8 cellular contexts compared by ENCODE assay signal in genomic region chr12:75944097-75944904, GRCh38.
DNase-seq lines count a peak whose midpoint lies in the region; ATAC-seq and TF ChIP-seq lines count a peak whose summit lies in the region.

No MANE protein-coding gene starts in this region.

- no CpG with 5 or more reads among the region's 1 CpG for WGBS in IMR-90 (ENCODE audit: extremely low coverage in 2 of 2, insufficient read length in 1 of 2), 2 experiments
- WGBS in neuronal stem cell (ENCODE audit: extremely low coverage in 2 of 2, insufficient read length in 2 of 2, insufficient replicate concordance in 1 of 2), 2 donors: no CpG with 5 or more reads among the region's 1 CpG

- H3K56ac ChIP-seq in IMR-90 (ENCODE audit: extremely low read depth, insufficient read depth, low read length): peak overlapping the region; percentile 98

- no peaks in the 10 kb centered on the region for H3K36me3 ChIP-seq in IMR-90 (ENCODE audit: control insufficient read depth, insufficient read depth, low read length)
- no peaks in the 10 kb centered on the region for H3K36me3 ChIP-seq in neuronal stem cell (replicated peaks in 1 of 2; ENCODE audit: control insufficient read depth in 2 of 2, insufficient read depth in 2 of 2, low read length in 2 of 2)

- dilution Hi-C loops in IMR-90 (cut with HindIII; ENCODE audit: low sequenced_read_pairs, unreplicated experiment): no loop called here

- H3K4me1 ChIP-seq in IMR-90 (ENCODE audit: control insufficient read depth, insufficient read depth, low read length): peaks cover 16% of the 10 kb centered on the region
- H3K4me1 ChIP-seq in neuronal stem cell (ENCODE audit: control insufficient read depth in 2 of 2, insufficient read depth in 1 of 2, low read depth in 1 of 2, low read length in 2 of 2): peaks cover 0 to 2% of the 10 kb centered on the region in 2 donors

- H3K18ac ChIP-seq in IMR-90 (ENCODE audit: low read depth, low read length) (peak overlapping the region; percentile 97), neuronal stem cell (ENCODE audit: low read length) (no peak overlapping the region)

- peaks cover 22% of the 10 kb centered on the region for H3K4me1 Mint-ChIP-seq in activated CD4-positive, alpha-beta T cell treated with anti-CD3 and anti-CD28 coated beads, Interleukin-2, amount 10 ng/mL, durations not matched to agents 7 days and 5 days

- peak overlapping the region; percentile 99 for H2BK5ac ChIP-seq in IMR-90 (ENCODE audit: low read depth, low read length, poor library complexity, severe bottlenecking)
- no peak overlapping the region for H2BK5ac ChIP-seq in neuronal stem cell (ENCODE audit: low read length)

- in situ Hi-C loops in IMR-90 (cut with MboI; ENCODE audit: low sequenced_read_pairs): no loop called here

- TF ChIP-seq CTCF in IMR-90 (conservative IDR thresholded peaks at IDR 0.05; ENCODE audit: low read depth, low read length): no peak

- H4K5ac ChIP-seq in IMR-90 (ENCODE audit: low read depth, low read length): peak overlapping the region; percentile 96

- peaks cover 3% of the 10 kb centered on the region for H3K36me3 Mint-ChIP-seq in activated CD4-positive, alpha-beta T cell treated with anti-CD3 and anti-CD28 coated beads, Interleukin-2, amount 10 ng/mL, durations not matched to agents 7 days and 5 days (ENCODE audit: low read depth)

- no TSS peak for BruUV-seq in IMR-90 (replicated peaks; lab: Mats Ljungman, UMichigan)

- H3K4me3 ChIP-seq in IMR-90 (ENCODE audit: insufficient read depth, low read depth, low read length) (no peak overlapping the region), skin epidermis (no peak overlapping the region), neuronal stem cell (ENCODE audit: low read length in 2 of 2) (no peak overlapping the region)

- no peaks in the 10 kb centered on the region for H3K9me3 ChIP-seq in IMR-90 (ENCODE audit: control insufficient read depth, insufficient read depth, low read length)
- H3K9me3 ChIP-seq in neuronal stem cell (replicated peaks in 1 of 2; ENCODE audit: control insufficient read depth in 2 of 2, insufficient read depth in 1 of 2, low read depth in 1 of 2, low read length in 2 of 2): no peaks in the 10 kb centered on the region

- peak; percentile 22; the same call in 1 of the 2 replicates for TF ChIP-seq POLR2A in IMR-90 (IDR thresholded peaks at IDR 0.05; ENCODE audit: low read depth, low read length)

- H3K4me3 Mint-ChIP-seq in activated CD4-positive, alpha-beta T cell treated with anti-CD3 and anti-CD28 coated beads, Interleukin-2, amount 10 ng/mL, durations not matched to agents 7 days and 5 days: peak overlapping the region; percentile 51

- peak overlapping the region; percentile 87 for H3K27ac ChIP-seq in IMR-90 (ENCODE audit: insufficient read depth, low read length)
- peak overlapping the region in 18 of 21 experiments; percentile 10 to 82 (median 62) for H3K27ac ChIP-seq in skin epidermis
- H3K27ac ChIP-seq in neuronal stem cell (replicated peaks; ENCODE audit: low read length): no peak overlapping the region

- H3K14ac ChIP-seq in IMR-90 (replicated peaks; ENCODE audit: low read depth, low read length) (peak overlapping the region; percentile 97), neuronal stem cell (ENCODE audit: low read length) (no peak overlapping the region)

- ATAC-seq in GM21825 (IDR thresholded peaks at IDR 0.05; ENCODE audit: unreplicated experiment) (peak; percentile 94), IMR-90 (ENCODE audit: low read depth) (peak; percentile 94)

- peak overlapping the region; percentile 96 for H3K27ac Mint-ChIP-seq in activated CD4-positive, alpha-beta T cell treated with anti-CD3 and anti-CD28 coated beads, Interleukin-2, amount 10 ng/mL, durations not matched to agents 7 days and 5 days

- H3K4me2 ChIP-seq in IMR-90 (ENCODE audit: low read depth, low read length) (peak overlapping the region; percentile 69; the same call in 1 of the 2 replicates), neuronal stem cell (ENCODE audit: insufficient read depth, low read length, poor library complexity, severe bottlenecking) (no peak overlapping the region)

- H4K91ac ChIP-seq in IMR-90 (ENCODE audit: insufficient read depth, low read depth, low read length) (peak overlapping the region; percentile 96), neuronal stem cell (ENCODE audit: low read depth, low read length, poor library complexity) (no peak overlapping the region)

- POLR2A ChIA-PET in IMR-90 (lab: Charles Lee; ENCODE audit: unreplicated experiment): interaction anchor here (0.6 to 1.5 kb wide), 3 partner anchors 25 to 96 kb away, joined by 3 to 8 read pairs (median 5); no protein-coding TSS in a partner anchor
- POLR2A ChIA-PET in activated CD4-positive, alpha-beta T cell treated with anti-CD3 and anti-CD28 coated beads, Interleukin-2, amount 10 ng/mL, durations not matched to agents 7 days and 5 days (lab: Charles Lee): interaction anchor here (1.2 to 2.2 kb wide), 2 partner anchors 35 to 87 kb away, joined by 6 to 8 read pairs; partner anchors contain the start of gene PHLDA1

- H3K9me3 Mint-ChIP-seq in activated CD4-positive, alpha-beta T cell treated with anti-CD3 and anti-CD28 coated beads, Interleukin-2, amount 10 ng/mL, durations not matched to agents 7 days and 5 days: peaks cover 5% of the 10 kb centered on the region

- H3K27me3 ChIP-seq in IMR-90 (ENCODE audit: control insufficient read depth, insufficient read depth, low read length) (no peaks in the 10 kb centered on the region), neuronal stem cell (ENCODE audit: control insufficient read depth in 3 of 3, insufficient read depth in 3 of 3, low read depth in 1 of 3, low read length in 3 of 3) (no peaks in the 10 kb centered on the region)

- no peak overlapping the region for H2AK9ac ChIP-seq in IMR-90 (replicated peaks; ENCODE audit: low read depth, low read length, poor library complexity)

- H3K23ac ChIP-seq in IMR-90 (ENCODE audit: low read depth, low read length): peak overlapping the region; percentile 98
- H3K23ac ChIP-seq in neuronal stem cell (ENCODE audit: low read depth, low read length, poor library complexity): no peak overlapping the region

- H2AK5ac ChIP-seq in IMR-90 (ENCODE audit: low read depth, low read length) (peak overlapping the region; percentile 85), neuronal stem cell (ENCODE audit: low read depth, low read length) (no peak overlapping the region)

- TF ChIP-seq RAD21 in IMR-90 (IDR thresholded peaks at IDR 0.05; ENCODE audit: low read length): peak; percentile 13; the same call in 1 of the 2 replicates

- peaks cover 8% of the 10 kb centered on the region; the same call in 1 of the 2 replicates for H3K9me1 ChIP-seq in IMR-90 (ENCODE audit: insufficient read depth, low read length)

- H2BK12ac ChIP-seq in neuronal stem cell (ENCODE audit: low read length): no peak overlapping the region

- H2BK20ac ChIP-seq in IMR-90 (ENCODE audit: low read depth, low read length): peak overlapping the region; percentile 99

- peak overlapping the region; percentile 81 to 95 for H4K8ac ChIP-seq in IMR-90 (ENCODE audit: low read depth in 2 of 2, low read length in 2 of 2)
- H4K8ac ChIP-seq in neuronal stem cell (ENCODE audit: low read depth, low read length): no peak overlapping the region

- H3K27me3 Mint-ChIP-seq in activated CD4-positive, alpha-beta T cell treated with anti-CD3 and anti-CD28 coated beads, Interleukin-2, amount 10 ng/mL, durations not matched to agents 7 days and 5 days: no peaks in the 10 kb centered on the region

- CTCF ChIA-PET in IMR-90 (lab: Yijun Ruan, JAX): interaction anchor here (0.6 to 1.0 kb wide), 3 partner anchors 190 to 578 kb away, joined by 3 to 4 read pairs (median 4); no protein-coding TSS in a partner anchor
- CTCF ChIA-PET in activated CD4-positive, alpha-beta T cell treated with anti-CD3 and anti-CD28 coated beads, Interleukin-2, amount 10 ng/mL, durations not matched to agents 7 days and 5 days (lab: Charles Lee): interaction anchor here (0.9 to 2.8 kb wide), 10 partner anchors 9 to 86 kb away, joined by 3 to 15 read pairs (median 3); no protein-coding TSS in a partner anchor

- no peaks in the 10 kb centered on the region for H4K20me1 ChIP-seq in IMR-90 (ENCODE audit: insufficient read depth, low read length)

- intact Hi-C loops in IMR-90 (cut with micrococcal nuclease): no loop called here

- no peak overlapping the region for H2AFZ ChIP-seq in IMR-90 (replicated peaks; ENCODE audit: low read length, poor library complexity)
- H2AFZ ChIP-seq in neuronal stem cell (ENCODE audit: low read length): no peak overlapping the region

- H3K4ac ChIP-seq in IMR-90 (ENCODE audit: low read depth, low read length) (peak overlapping the region; percentile 99), neuronal stem cell (ENCODE audit: low read length) (no peak overlapping the region)

- H3K9ac ChIP-seq in IMR-90 (ENCODE audit: low read depth, low read length) (peak overlapping the region; percentile 14; the same call in 1 of the 2 replicates), neuronal stem cell (ENCODE audit: low read depth, low read length, poor library complexity) (no peak overlapping the region)

- peak overlapping the region; percentile 98 for H2BK120ac ChIP-seq in IMR-90 (ENCODE audit: low read depth, low read length)
- no peak overlapping the region for H2BK120ac ChIP-seq in neuronal stem cell (ENCODE audit: low read depth, low read length)

- H3K79me1 ChIP-seq in IMR-90 (ENCODE audit: low read depth in 1 of 2, low read length in 2 of 2) (peaks cover 3 to 10% of the 10 kb centered on the region in 2 experiments; a peak in 2 of 4 replicates), neuronal stem cell (ENCODE audit: low read depth, low read length) (no peaks in the 10 kb centered on the region)

- H2BK15ac ChIP-seq in IMR-90 (ENCODE audit: low read depth, low read length) (peak overlapping the region; percentile 96), neuronal stem cell (ENCODE audit: low read length) (no peak overlapping the region)

- DNase-seq in NCI-H510A treated with DMSO at 0.1 percent for 48 hours (lab: John Stamatoyannopoulos, UW) (peak; percentile 62), NCI-H510A (lab: John Stamatoyannopoulos, UW) (no peak), IMR-90 (peak; percentile 95), glomerular visceral epithelial cell (ENCODE audit: extremely low spot score) (peak; percentile 63), neuronal stem cell (ENCODE audit: low spot score) (no peak)
- peak; percentile 26 for DNase-seq in activated CD4-positive, alpha-beta T cell treated with anti-CD3 and anti-CD28 coated beads, Interleukin-2, amount 10 ng/mL, durations not matched to agents 7 days and 5 days

TF ChIP-seq in IMR-90, 13 proteins besides CTCF, POLR2A, EP300 and RAD21 (continues in another document):
- TF ChIP-seq FOS (IDR thresholded peaks at IDR 0.05; ENCODE audit: low read depth, low read length) (peak; percentile 89), USF2 (IDR thresholded peaks at IDR 0.05; ENCODE audit: low read depth, low read length) (no peak), MXI1 (IDR thresholded peaks at IDR 0.05; ENCODE audit: borderline replicate concordance, low read depth, low read length) (no peak)

Comparison
In these comparisons a context has a peak if more than half of its experiments do, and no peak if none do; other contexts are left out.
1. DNase-seq: peak in NCI-H510A treated with DMSO at 0.1 percent for 48 hours (single experiment), IMR-90 (single experiment), activated CD4-positive, alpha-beta T cell treated with anti-CD3 and anti-CD28 coated beads, Interleukin-2, amount 10 ng/mL, durations not matched to agents 7 days and 5 days (single experiment) and glomerular visceral epithelial cell (single experiment); none in NCI-H510A (single experiment) and neuronal stem cell (single experiment).